ENCODE assay signal across 2 cellular contexts in the genomic region with DNA sequence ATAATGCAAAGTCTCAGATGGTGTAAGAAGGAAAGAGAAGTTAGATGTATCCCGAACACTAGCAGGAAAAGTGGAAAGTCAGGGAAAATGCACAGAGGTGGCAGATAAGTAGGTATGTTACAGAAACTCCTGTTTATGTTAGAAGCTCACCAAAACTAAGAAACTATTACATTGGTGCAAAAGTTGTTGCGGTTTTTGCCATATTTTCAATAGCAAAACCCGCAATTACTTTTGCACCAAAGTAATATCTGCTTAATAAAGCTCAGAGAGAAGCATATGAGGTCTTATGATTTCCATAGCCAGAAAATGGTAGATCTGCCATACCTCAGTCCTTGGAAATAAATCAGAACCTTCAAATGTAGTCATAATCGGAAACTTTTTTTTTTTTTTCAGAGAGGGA.
TF ChIP-seq lines count a peak whose summit lies in the region.

No MANE protein-coding gene starts in this region.

TF ChIP-seq in HepG2, 621 proteins besides CTCF, POLR2A, EP300 and RAD21 (continued from another document):
- TF ChIP-seq, protein P1, sequence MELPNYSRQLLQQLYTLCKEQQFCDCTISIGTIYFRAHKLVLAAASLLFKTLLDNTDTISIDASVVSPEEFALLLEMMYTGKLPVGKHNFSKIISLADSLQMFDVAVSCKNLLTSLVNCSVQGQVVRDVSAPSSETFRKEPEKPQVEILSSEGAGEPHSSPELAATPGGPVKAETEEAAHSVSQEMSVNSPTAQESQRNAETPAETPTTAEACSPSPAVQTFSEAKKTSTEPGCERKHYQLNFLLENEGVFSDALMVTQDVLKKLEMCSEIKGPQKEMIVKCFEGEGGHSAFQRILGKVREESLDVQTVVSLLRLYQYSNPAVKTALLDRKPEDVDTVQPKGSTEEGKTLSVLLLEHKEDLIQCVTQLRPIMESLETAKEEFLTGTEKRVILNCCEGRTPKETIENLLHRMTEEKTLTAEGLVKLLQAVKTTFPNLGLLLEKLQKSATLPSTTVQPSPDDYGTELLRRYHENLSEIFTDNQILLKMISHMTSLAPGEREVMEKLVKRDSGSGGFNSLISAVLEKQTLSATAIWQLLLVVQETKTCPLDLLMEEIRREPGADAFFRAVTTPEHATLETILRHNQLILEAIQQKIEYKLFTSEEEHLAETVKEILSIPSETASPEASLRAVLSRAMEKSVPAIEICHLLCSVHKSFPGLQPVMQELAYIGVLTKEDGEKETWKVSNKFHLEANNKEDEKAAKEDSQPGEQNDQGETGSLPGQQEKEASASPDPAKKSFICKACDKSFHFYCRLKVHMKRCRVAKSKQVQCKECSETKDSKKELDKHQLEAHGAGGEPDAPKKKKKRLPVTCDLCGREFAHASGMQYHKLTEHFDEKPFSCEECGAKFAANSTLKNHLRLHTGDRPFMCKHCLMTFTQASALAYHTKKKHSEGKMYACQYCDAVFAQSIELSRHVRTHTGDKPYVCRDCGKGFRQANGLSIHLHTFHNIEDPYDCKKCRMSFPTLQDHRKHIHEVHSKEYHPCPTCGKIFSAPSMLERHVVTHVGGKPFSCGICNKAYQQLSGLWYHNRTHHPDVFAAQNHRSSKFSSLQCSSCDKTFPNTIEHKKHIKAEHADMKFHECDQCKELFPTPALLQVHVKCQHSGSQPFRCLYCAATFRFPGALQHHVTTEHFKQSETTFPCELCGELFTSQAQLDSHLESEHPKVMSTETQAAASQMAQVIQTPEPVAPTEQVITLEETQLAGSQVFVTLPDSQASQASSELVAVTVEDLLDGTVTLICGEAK (IDR thresholded peaks at IDR 0.05), result peak; percentile 93
- TF ChIP-seq, protein P1 (CRISPR knock-in tag; IDR thresholded peaks at IDR 0.05), result no peak
TF ChIP-seq in HepG2: peak in this region for 1.

TF ChIP-seq in GM12878, 131 proteins besides CTCF, POLR2A, EP300 and RAD21 (continued from another document):
- TF ChIP-seq, protein P1 (IDR thresholded peaks at IDR 0.05; ENCODE audit: borderline replicate concordance), result peak; percentile 70
- TF ChIP-seq ATF3 (IDR thresholded peaks at IDR 0.05; ENCODE audit: borderline replicate concordance, extremely low read depth, low read depth, low read length), result no peak
- no peak for TF ChIP-seq RFX5 (IDR thresholded peaks at IDR 0.05; ENCODE audit: low read depth, low read length)
- TF ChIP-seq JUNB (IDR thresholded peaks at IDR 0.05), result no peak
TF ChIP-seq in GM12878: peak in this region for 1.
